20 cellular contexts compared by ENCODE assay signal in the genomic region with DNA sequence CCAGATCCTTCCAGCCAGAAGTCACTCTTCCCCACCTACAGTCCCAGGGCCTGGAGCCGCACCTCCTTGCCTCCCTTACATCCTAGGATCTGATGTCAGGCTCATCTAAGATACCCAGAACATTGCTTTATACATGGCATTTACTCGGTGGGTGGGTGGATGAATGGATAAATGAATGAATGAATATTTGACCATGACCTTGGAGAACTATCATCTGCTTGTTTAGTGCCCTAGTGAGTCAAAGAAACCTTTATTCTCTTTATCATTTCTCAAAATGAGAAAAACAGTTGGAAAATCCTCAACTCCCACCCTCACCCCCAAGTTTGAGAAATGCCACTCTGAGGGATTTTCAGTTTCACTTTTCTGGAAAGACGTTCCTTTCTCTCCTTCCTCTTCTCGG. TPM values are rescaled to one million over a fixed set of nuclear protein-coding genes. Genes with fewer than 3 reads are reported as not detected.
A peak's percentile ranks its signal among the peaks of the same experiment; 100 is the strongest.
DNase-seq lines count a peak whose midpoint lies in the region; ATAC-seq and TF ChIP-seq lines count a peak whose summit lies in the region.
"Had no signal": no experiment of that assay in that cellular context is flagged by ENCODE, and none has a peak within 500 bp of the region (broad histone marks: within the 10 kb centered on the region; RNA-seq: fewer than 3 reads in every experiment).

No MANE protein-coding gene starts in this region.

- H3K9me3 Mint-ChIP-seq in neural crest cell = no peaks in the 10 kb centered on the region
- H3K9me3 Mint-ChIP-seq in activated naive CD8-positive, alpha-beta T cell treated with anti-CD3 and anti-CD28 coated beads, Interleukin-2, amount 50 U/mL, for 24 hours = no peaks in the 10 kb centered on the region
- H3K9me3 Mint-ChIP-seq: IgD-negative memory B cell had no signal

- no peak overlapping the region for H3K4me3 Mint-ChIP-seq in neural crest cell
- no peak overlapping the region for H3K4me3 Mint-ChIP-seq in activated naive CD8-positive, alpha-beta T cell treated with anti-CD3 and anti-CD28 coated beads, Interleukin-2, amount 50 U/mL, for 24 hours
- H3K4me3 Mint-ChIP-seq: CD14-positive monocyte, IgD-negative memory B cell had no signal

- H3K27ac Mint-ChIP-seq in neural crest cell (ENCODE audit: unreplicated experiment) = peak overlapping the region; percentile 52
- H3K27ac Mint-ChIP-seq in activated naive CD8-positive, alpha-beta T cell treated with anti-CD3 and anti-CD28 coated beads, Interleukin-2, amount 50 U/mL, for 24 hours = no peak overlapping the region
- H3K27ac Mint-ChIP-seq: CD14-positive monocyte, IgD-negative memory B cell had no signal

- TF ChIP-seq CTCF in neural crest cell (conservative IDR thresholded peaks at IDR 0.05) (no peak), upper lobe of right lung (IDR thresholded peaks at IDR 0.05) (no peak)

- H3K27me3 Mint-ChIP-seq in neural crest cell (ENCODE audit: low read depth) = no peaks in the 10 kb centered on the region
- peaks cover 4% of the 10 kb centered on the region for H3K27me3 Mint-ChIP-seq in activated naive CD8-positive, alpha-beta T cell treated with anti-CD3 and anti-CD28 coated beads, Interleukin-2, amount 50 U/mL, for 24 hours

- no peaks in the 10 kb centered on the region for H3K36me3 Mint-ChIP-seq in neural crest cell (ENCODE audit: low read depth)
- H3K36me3 Mint-ChIP-seq in activated naive CD8-positive, alpha-beta T cell treated with anti-CD3 and anti-CD28 coated beads, Interleukin-2, amount 50 U/mL, for 24 hours (ENCODE audit: low read depth) = no peaks in the 10 kb centered on the region
- H3K36me3 Mint-ChIP-seq: CD14-positive monocyte, IgD-negative memory B cell had no signal

- peaks cover 34% of the 10 kb centered on the region for H3K4me1 Mint-ChIP-seq in neural crest cell
- no peaks in the 10 kb centered on the region for H3K4me1 Mint-ChIP-seq in activated naive CD8-positive, alpha-beta T cell treated with anti-CD3 and anti-CD28 coated beads, Interleukin-2, amount 50 U/mL, for 24 hours
- H3K4me1 Mint-ChIP-seq: CD14-positive monocyte, IgD-negative memory B cell had no signal

- DNase-seq in epidermal melanocyte (ENCODE audit: insufficient read length, low spot score) = peak; percentile 47
- DNase-seq in neural crest cell (ENCODE audit: low read depth, low spot score) = no peak
- no peak for DNase-seq in activated naive CD8-positive, alpha-beta T cell treated with anti-CD3 and anti-CD28 coated beads, Interleukin-2, amount 50 U/mL, for 24 hours
- DNase-seq in upper lobe of right lung = no peak
- DNase-seq: ACHN, AML-193, COR-L47, Kasumi-1, MM.1S, NCI-H1092 treated with DMSO at 0.1 percent for 48 hours, NCI-H2107, NCI-H2227 treated with DMSO at 0.1 percent for 48 hours, NCI-H524 treated with DMSO at 0.1 percent for 48 hours had no signal

- no peaks in the 10 kb centered on the region for H3K36me3 ChIP-seq in upper lobe of right lung

- H3K4me1 ChIP-seq in upper lobe of right lung = peaks cover 12% of the 10 kb centered on the region

- no peak for ATAC-seq in HG03159 (IDR thresholded peaks at IDR 0.05; ENCODE audit: unreplicated experiment)
- no peak for ATAC-seq in activated naive CD8-positive, alpha-beta T cell treated with anti-CD3 and anti-CD28 coated beads, Interleukin-2, amount 50 U/mL, for 24 hours
- no peak for ATAC-seq in upper lobe of right lung
- ATAC-seq in GM21737 (IDR thresholded peaks at IDR 0.05; ENCODE audit: unreplicated experiment) = no peak

- H3K9me3 ChIP-seq in upper lobe of right lung = no peaks in the 10 kb centered on the region

- H3K27me3 ChIP-seq in upper lobe of right lung = no peaks in the 10 kb centered on the region

- H3K27ac ChIP-seq in angular gyrus (ENCODE audit: low read depth, low read length) (peak overlapping the region; percentile 56), temporal lobe (ENCODE audit: low read depth, low read length) (peak overlapping the region; percentile 64), upper lobe of right lung (no peak overlapping the region)
- H3K27ac ChIP-seq: HL-60 had no signal

- intact Hi-C loops in upper lobe of right lung (cut with DNase I) = no loop called here

- H3K4me3 ChIP-seq in upper lobe of right lung = no peak overlapping the region

RNA-seq across cellular contexts. Expression of gene DAAM2, which starts 56.0 kb away (rescaled TPM):
- total RNA-seq in neural crest cell (17.6 and 18.2 TPM in 2 replicates), temporal lobe (10.1 TPM), upper lobe of right lung (34.6 TPM)
